In the genomic region with DNA sequence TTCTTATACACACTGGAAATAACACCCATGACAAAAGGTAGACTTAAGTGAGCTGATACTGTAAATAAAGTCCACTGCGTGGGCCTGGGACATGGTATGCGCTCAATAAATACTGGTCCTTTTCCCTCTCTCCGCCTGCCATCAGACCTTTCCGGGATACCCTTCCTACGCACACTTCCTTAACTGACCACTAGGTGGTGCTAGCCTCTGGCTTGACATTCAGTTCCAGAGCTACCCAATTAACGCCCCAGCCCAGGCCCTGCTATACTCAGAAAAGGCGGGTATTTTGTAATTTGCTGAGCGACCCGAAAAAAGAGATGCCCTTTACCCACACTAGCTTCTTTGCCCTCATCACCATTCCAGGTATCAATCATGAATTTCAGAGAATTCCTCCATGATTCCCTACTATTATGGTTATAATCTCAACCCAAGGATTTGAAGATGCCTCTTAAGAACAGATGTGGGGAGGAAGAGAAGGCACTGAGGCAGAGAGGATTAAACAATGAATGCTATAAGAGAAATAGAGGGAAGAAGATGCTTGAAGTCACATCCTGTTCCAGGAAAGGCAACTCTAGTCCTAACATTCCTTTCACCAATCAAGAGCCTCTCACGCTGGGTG, we compare ENCODE assay signal across 8 cellular contexts. TPM values are rescaled to one million over a fixed set of nuclear protein-coding genes. Genes with fewer than 3 reads are reported as not detected.
A peak's percentile ranks its signal among the peaks of the same experiment; 100 is the strongest.
DNase-seq lines count a peak whose midpoint lies in the region; ATAC-seq and TF ChIP-seq lines count a peak whose summit lies in the region.

No MANE protein-coding gene starts in this region.

- H3K27ac ChIP-seq in thyroid gland: no peak overlapping the region

- H3K27me3 ChIP-seq in thyroid gland: no peaks in the 10 kb centered on the region

- H3K36me3 ChIP-seq in thyroid gland: no peaks in the 10 kb centered on the region

- H3K4me1 Mint-ChIP-seq in activated T-helper 1 cell treated with anti-CD3 and anti-CD28 coated beads, Interleukin-12 subunit alpha, Interleukin-12 subunit beta, Interleukin-2, Interleukin-4 antibody, amounts not matched to agents 30 ng/mL and 10 ng/mL and 1 ng/mL, durations not matched to agents 14 hours and 24 hours and 36 hours (ENCODE audit: low read depth): peaks cover 17% of the 10 kb centered on the region

- H3K36me3 Mint-ChIP-seq in activated T-helper 1 cell treated with anti-CD3 and anti-CD28 coated beads, Interleukin-12 subunit alpha, Interleukin-12 subunit beta, Interleukin-2, Interleukin-4 antibody, amounts not matched to agents 30 ng/mL and 10 ng/mL and 1 ng/mL, durations not matched to agents 14 hours and 24 hours and 36 hours (ENCODE audit: low read depth): peaks cover 6% of the 10 kb centered on the region

- H3K9me3 ChIP-seq in thyroid gland: no peaks in the 10 kb centered on the region

- intact Hi-C loops in activated T-helper 1 cell treated with anti-CD3 and anti-CD28 coated beads, Interleukin-12 subunit alpha, Interleukin-12 subunit beta, Interleukin-2, Interleukin-4 antibody, amounts not matched to agents 30 ng/mL and 10 ng/mL and 1 ng/mL, durations not matched to agents 14 hours and 24 hours and 36 hours (cut with micrococcal nuclease): loop anchor here (1.0 to 2.0 kb wide), 4 partner anchors 12 to 59 kb away; no protein-coding TSS in a partner anchor
- intact Hi-C loops in thyroid gland (cut with DNase I): loop anchor here (2.0 kb wide), 1 partner anchor 58 kb away; no protein-coding TSS in a partner anchor

- H3K4me1 ChIP-seq in thyroid gland: peaks cover 10 to 16% of the 10 kb centered on the region in 2 donors

- no peak for TF ChIP-seq POLR2A in thyroid gland (IDR thresholded peaks at IDR 0.05)

- TF ChIP-seq CTCF in LNCaP clone FGC (IDR thresholded peaks at IDR 0.05; ENCODE audit: control insufficient read depth, extremely low read depth, insufficient read depth): peak; percentile 88
- TF ChIP-seq CTCF in fibroblast of the aortic adventitia (IDR thresholded peaks at IDR 0.05; ENCODE audit: insufficient read depth, low read length): peak; percentile 97
- TF ChIP-seq CTCF in omental fat pad (IDR thresholded peaks at IDR 0.05): peak in 2 of 3 donors; percentile 82 to 86
- TF ChIP-seq CTCF in thyroid gland (IDR thresholded peaks at IDR 0.05): peak; percentile 83 to 98 (median 88)

- H3K4me3 ChIP-seq in LNCaP clone FGC (ENCODE audit: low read depth, low read length): no peak overlapping the region
- H3K4me3 ChIP-seq in fibroblast of the aortic adventitia (ENCODE audit: low read depth, low read length): no peak overlapping the region
- no peak overlapping the region for H3K4me3 ChIP-seq in thyroid gland (replicated peaks in 1 of 3)

- peak; percentile 88 for DNase-seq in G401 (ENCODE audit: low spot score)
- no peak for DNase-seq in LNCaP clone FGC (ENCODE audit: low read depth)
- DNase-seq in RPMI7951 (ENCODE audit: low read depth): peak; percentile 69
- DNase-seq in activated T-helper 1 cell treated with anti-CD3 and anti-CD28 coated beads, Interleukin-12 subunit alpha, Interleukin-12 subunit beta, Interleukin-2, Interleukin-4 antibody, amounts not matched to agents 30 ng/mL and 10 ng/mL and 1 ng/mL, durations not matched to agents 14 hours and 24 hours and 36 hours (ENCODE audit: low spot score): peak; percentile 62
- DNase-seq in fibroblast of the aortic adventitia (ENCODE audit: low read depth): peak; percentile 84
- peak; percentile 89 for DNase-seq in omental fat pad (ENCODE audit: low spot score)
- peak; percentile 69 to 72 for DNase-seq in thyroid gland

- peak; percentile 47 for ATAC-seq in omental fat pad (ENCODE audit: low FRiP score)
- ATAC-seq in HG02852 (IDR thresholded peaks at IDR 0.05; ENCODE audit: unreplicated experiment): no peak

- WGBS in thyroid gland, 2 donors: 16 to 19% methylated on average over 10 of the region's 10 CpGs

- no peak overlapping the region for H3K4me3 Mint-ChIP-seq in activated T-helper 1 cell treated with anti-CD3 and anti-CD28 coated beads, Interleukin-12 subunit alpha, Interleukin-12 subunit beta, Interleukin-2, Interleukin-4 antibody, amounts not matched to agents 30 ng/mL and 10 ng/mL and 1 ng/mL, durations not matched to agents 14 hours and 24 hours and 36 hours

- H3K9me3 Mint-ChIP-seq in activated T-helper 1 cell treated with anti-CD3 and anti-CD28 coated beads, Interleukin-12 subunit alpha, Interleukin-12 subunit beta, Interleukin-2, Interleukin-4 antibody, amounts not matched to agents 30 ng/mL and 10 ng/mL and 1 ng/mL, durations not matched to agents 14 hours and 24 hours and 36 hours: peaks cover 18% of the 10 kb centered on the region

- no peak overlapping the region for H3K27ac Mint-ChIP-seq in activated T-helper 1 cell treated with anti-CD3 and anti-CD28 coated beads, Interleukin-12 subunit alpha, Interleukin-12 subunit beta, Interleukin-2, Interleukin-4 antibody, amounts not matched to agents 30 ng/mL and 10 ng/mL and 1 ng/mL, durations not matched to agents 14 hours and 24 hours and 36 hours

- H3K27me3 Mint-ChIP-seq in activated T-helper 1 cell treated with anti-CD3 and anti-CD28 coated beads, Interleukin-12 subunit alpha, Interleukin-12 subunit beta, Interleukin-2, Interleukin-4 antibody, amounts not matched to agents 30 ng/mL and 10 ng/mL and 1 ng/mL, durations not matched to agents 14 hours and 24 hours and 36 hours (ENCODE audit: insufficient read depth): peaks cover 36% of the 10 kb centered on the region

- in situ Hi-C loops in G401 (cut with HindIII; ENCODE audit: low sequenced_read_pairs): no loop called here

RNA-seq across cellular contexts. Expression of a gene that starts 3.9 kb away (rescaled TPM):
- 19.3 and 25.1 TPM in 2 replicates for total RNA-seq in G401 (2014; rRNA removed; shearing (Covaris generic))
- total RNA-seq in RPMI7951 (2014; rRNA removed; shearing (Covaris generic)): 28.8 and 31.6 TPM in 2 replicates
- total RNA-seq in activated T-helper 1 cell treated with anti-CD3 and anti-CD28 coated beads, Interleukin-12 subunit alpha, Interleukin-12 subunit beta, Interleukin-2, Interleukin-4 antibody, amounts not matched to agents 30 ng/mL and 10 ng/mL and 1 ng/mL, durations not matched to agents 14 hours and 24 hours and 36 hours: 0.26 and 0.73 TPM in 2 replicates
- 381 and 541 TPM in 2 replicates for total RNA-seq in fibroblast of the aortic adventitia (ENCODE audit: low replicate concordance)
- 100 to 1,000 TPM; 312 to 592 (median 571) TPM for total RNA-seq in omental fat pad
- 100 to 1,000 TPM in 3 of 4 donors, 10 to 100 TPM in 1; 98.5 to 161 (median 118) TPM for total RNA-seq in thyroid gland

RNA-seq across cellular contexts. Expression of a gene that starts 13.2 kb away (rescaled TPM):
- 62.6 and 64.9 TPM in 2 replicates for total RNA-seq in G401 (2014; rRNA removed; shearing (Covaris generic))
- total RNA-seq in RPMI7951 (2014; rRNA removed; shearing (Covaris generic)): 29.4 and 33.0 TPM in 2 replicates
- 306 and 318 TPM in 2 replicates for total RNA-seq in activated T-helper 1 cell treated with anti-CD3 and anti-CD28 coated beads, Interleukin-12 subunit alpha, Interleukin-12 subunit beta, Interleukin-2, Interleukin-4 antibody, amounts not matched to agents 30 ng/mL and 10 ng/mL and 1 ng/mL, durations not matched to agents 14 hours and 24 hours and 36 hours
- total RNA-seq in fibroblast of the aortic adventitia (ENCODE audit: low replicate concordance) (89.0 and 102 TPM in 2 replicates), omental fat pad (100 to 1,000 TPM; 112 to 234 (median 124) TPM), thyroid gland (100 to 1,000 TPM in 1 of 4 donors, 10 to 100 TPM in 3; 79.0 to 144 (median 89.8) TPM)

RNA-seq across cellular contexts. Expression of a gene that starts 23.1 kb away (rescaled TPM):
- total RNA-seq in G401 (2014; rRNA removed; shearing (Covaris generic)): not detected in 2 replicates
- not detected in 2 replicates for total RNA-seq in RPMI7951 (2014; rRNA removed; shearing (Covaris generic))
- not detected in 2 replicates for total RNA-seq in activated T-helper 1 cell treated with anti-CD3 and anti-CD28 coated beads, Interleukin-12 subunit alpha, Interleukin-12 subunit beta, Interleukin-2, Interleukin-4 antibody, amounts not matched to agents 30 ng/mL and 10 ng/mL and 1 ng/mL, durations not matched to agents 14 hours and 24 hours and 36 hours
- total RNA-seq in fibroblast of the aortic adventitia (ENCODE audit: low replicate concordance) (not detected in 2 replicates), omental fat pad (not detected), thyroid gland (not detected)

RNA-seq across cellular contexts. Expression of a gene that starts 35.5 kb away (rescaled TPM):
- 44.2 TPM in 2 replicates for total RNA-seq in G401 (2014; rRNA removed; shearing (Covaris generic))
- total RNA-seq in RPMI7951 (2014; rRNA removed; shearing (Covaris generic)): 10.9 and 17.6 TPM in 2 replicates
- total RNA-seq in activated T-helper 1 cell treated with anti-CD3 and anti-CD28 coated beads, Interleukin-12 subunit alpha, Interleukin-12 subunit beta, Interleukin-2, Interleukin-4 antibody, amounts not matched to agents 30 ng/mL and 10 ng/mL and 1 ng/mL, durations not matched to agents 14 hours and 24 hours and 36 hours: 73.6 and 80.3 TPM in 2 replicates
- total RNA-seq in fibroblast of the aortic adventitia (ENCODE audit: low replicate concordance) (41.8 and 54.2 TPM in 2 replicates), omental fat pad (10 to 100 TPM; 15.1 to 24.7 (median 18.1) TPM), thyroid gland (10 to 100 TPM; 11.8 to 48.0 (median 16.1) TPM)

RNA-seq across cellular contexts. Expression of a gene that starts 45.8 kb away (rescaled TPM):
- 17.4 and 23.9 TPM in 2 replicates for total RNA-seq in G401 (2014; rRNA removed; shearing (Covaris generic))
- total RNA-seq in RPMI7951 (2014; rRNA removed; shearing (Covaris generic)): 27.9 and 30.4 TPM in 2 replicates
- 70.2 and 71.7 TPM in 2 replicates for total RNA-seq in activated T-helper 1 cell treated with anti-CD3 and anti-CD28 coated beads, Interleukin-12 subunit alpha, Interleukin-12 subunit beta, Interleukin-2, Interleukin-4 antibody, amounts not matched to agents 30 ng/mL and 10 ng/mL and 1 ng/mL, durations not matched to agents 14 hours and 24 hours and 36 hours
- total RNA-seq in fibroblast of the aortic adventitia (ENCODE audit: low replicate concordance): 4.7 and 25.0 TPM in 2 replicates
- 1 to 10 TPM; 4.6 to 9.8 (median 5.9) TPM for total RNA-seq in omental fat pad
- 10 to 100 TPM in 2 of 4 donors, 1 to 10 TPM in 2; 5.6 to 10.9 (median 9.2) TPM for total RNA-seq in thyroid gland

Comparison
In these comparisons a context has a peak if more than half of its experiments do, and no peak if none do; other contexts are left out.
1. RNA of a gene that starts 3.9 kb away (total RNA-seq): 312 to 592 TPM in omental fat pad, 381 to 541 TPM in fibroblast of the aortic adventitia, 98.5 to 161 TPM in thyroid gland, 28.8 to 31.6 TPM in RPMI7951 and 19.3 to 25.1 TPM in G401; 0.26 to 0.73 TPM in activated T-helper 1 cell treated with anti-CD3 and anti-CD28 coated beads, Interleukin-12 subunit alpha, Interleukin-12 subunit beta, Interleukin-2, Interleukin-4 antibody, amounts not matched to agents 30 ng/mL and 10 ng/mL and 1 ng/mL, durations not matched to agents 14 hours and 24 hours and 36 hours; every median in the first group is over 10 times any median in the second.
2. Peak in every context shown above with its lines, with median percentiles within 50 percentile points of each other: CTCF ChIP-seq.